Comparison of ENCODE assay signal across 8 cellular contexts in genomic region chr20:2839732-2840137, GRCh38.
DNase-seq lines count a peak whose midpoint lies in the region; ATAC-seq lines count a peak whose summit lies in the region.

No MANE protein-coding gene starts in this region.

- H3K27ac ChIP-seq in layer of hippocampus (ENCODE audit: low read depth, low read length) (peak overlapping the region; percentile 84), subcutaneous abdominal adipose tissue (ENCODE audit: low read depth, low read length) (peak overlapping the region; percentile 77)

- H3K27me3 ChIP-seq in layer of hippocampus (ENCODE audit: control insufficient read depth, insufficient read depth, low read length) (no peaks in the 10 kb centered on the region), subcutaneous abdominal adipose tissue (ENCODE audit: control insufficient read depth in 5 of 5, insufficient read depth in 4 of 5, low read length in 5 of 5) (no peaks in the 10 kb centered on the region)

- no peaks in the 10 kb centered on the region for H3K9me3 Mint-ChIP-seq in T-helper 1 cell treated with Interleukin-12 subunit alpha and Interleukin-12 subunit beta and Interleukin-4 antibody, amounts not matched to agents 30 μg/mL and 1 μg/mL, for 36 hours
- no peaks in the 10 kb centered on the region for H3K9me3 Mint-ChIP-seq in activated naive CD8-positive, alpha-beta T cell (ENCODE audit: low read depth)

- peak overlapping the region; percentile 73 for H3K27ac Mint-ChIP-seq in T-helper 1 cell treated with Interleukin-12 subunit alpha and Interleukin-12 subunit beta and Interleukin-4 antibody, amounts not matched to agents 30 μg/mL and 1 μg/mL, for 36 hours
- H3K27ac Mint-ChIP-seq in activated naive CD8-positive, alpha-beta T cell = peak overlapping the region; percentile 95

- DNase-seq in T-helper 1 cell (no peak), RPMI8226 (no peak)

- peak overlapping the region in 3 of 5 donors; percentile 79 to 92 (median 88) for H3K9ac ChIP-seq in subcutaneous abdominal adipose tissue (ENCODE audit: low read length in 5 of 5)

- H3K27me3 Mint-ChIP-seq in T-helper 1 cell treated with Interleukin-12 subunit alpha and Interleukin-12 subunit beta and Interleukin-4 antibody, amounts not matched to agents 30 μg/mL and 1 μg/mL, for 36 hours (ENCODE audit: low read depth) = no peaks in the 10 kb centered on the region
- no peaks in the 10 kb centered on the region for H3K27me3 Mint-ChIP-seq in activated naive CD8-positive, alpha-beta T cell

- peaks cover 21% of the 10 kb centered on the region for H3K36me3 Mint-ChIP-seq in T-helper 1 cell treated with Interleukin-12 subunit alpha and Interleukin-12 subunit beta and Interleukin-4 antibody, amounts not matched to agents 30 μg/mL and 1 μg/mL, for 36 hours (ENCODE audit: low read depth)
- peaks cover 6% of the 10 kb centered on the region for H3K36me3 Mint-ChIP-seq in activated naive CD8-positive, alpha-beta T cell

- H3K4me3 Mint-ChIP-seq in T-helper 1 cell treated with Interleukin-12 subunit alpha and Interleukin-12 subunit beta and Interleukin-4 antibody, amounts not matched to agents 30 μg/mL and 1 μg/mL, for 36 hours = peak overlapping the region; percentile 83
- peak overlapping the region; percentile 90 for H3K4me3 Mint-ChIP-seq in activated naive CD8-positive, alpha-beta T cell

- H3K4me1 ChIP-seq in subcutaneous abdominal adipose tissue (ENCODE audit: control insufficient read depth in 5 of 5, insufficient read depth in 5 of 5, low read length in 5 of 5) = peaks cover 3 to 25% (median 18%) of the 10 kb centered on the region in 5 donors

- peak overlapping the region in 4 of 5 donors; percentile 72 to 91 (median 86) for H3K4me3 ChIP-seq in subcutaneous abdominal adipose tissue (ENCODE audit: low read depth in 1 of 5, low read length in 5 of 5)

- H3K9me3 ChIP-seq in subcutaneous abdominal adipose tissue (ENCODE audit: control insufficient read depth in 5 of 5, low read length in 5 of 5) = no peaks in the 10 kb centered on the region

- no peak for ATAC-seq in GM19455 (IDR thresholded peaks at IDR 0.05; ENCODE audit: unreplicated experiment)
- no peak for ATAC-seq in GM18502 (IDR thresholded peaks at IDR 0.05; ENCODE audit: poor library complexity, unreplicated experiment)

- H3K4me1 Mint-ChIP-seq in T-helper 1 cell treated with Interleukin-12 subunit alpha and Interleukin-12 subunit beta and Interleukin-4 antibody, amounts not matched to agents 30 μg/mL and 1 μg/mL, for 36 hours (ENCODE audit: low read depth) = peaks cover 8% of the 10 kb centered on the region
- peaks cover 42% of the 10 kb centered on the region for H3K4me1 Mint-ChIP-seq in activated naive CD8-positive, alpha-beta T cell (ENCODE audit: low read depth)

- H3K36me3 ChIP-seq in subcutaneous abdominal adipose tissue (ENCODE audit: control insufficient read depth in 5 of 5, insufficient read depth in 5 of 5, low read length in 5 of 5) = peaks cover 4 to 26% (median 13%) of the 10 kb centered on the region in 5 donors
